In the genomic region with DNA sequence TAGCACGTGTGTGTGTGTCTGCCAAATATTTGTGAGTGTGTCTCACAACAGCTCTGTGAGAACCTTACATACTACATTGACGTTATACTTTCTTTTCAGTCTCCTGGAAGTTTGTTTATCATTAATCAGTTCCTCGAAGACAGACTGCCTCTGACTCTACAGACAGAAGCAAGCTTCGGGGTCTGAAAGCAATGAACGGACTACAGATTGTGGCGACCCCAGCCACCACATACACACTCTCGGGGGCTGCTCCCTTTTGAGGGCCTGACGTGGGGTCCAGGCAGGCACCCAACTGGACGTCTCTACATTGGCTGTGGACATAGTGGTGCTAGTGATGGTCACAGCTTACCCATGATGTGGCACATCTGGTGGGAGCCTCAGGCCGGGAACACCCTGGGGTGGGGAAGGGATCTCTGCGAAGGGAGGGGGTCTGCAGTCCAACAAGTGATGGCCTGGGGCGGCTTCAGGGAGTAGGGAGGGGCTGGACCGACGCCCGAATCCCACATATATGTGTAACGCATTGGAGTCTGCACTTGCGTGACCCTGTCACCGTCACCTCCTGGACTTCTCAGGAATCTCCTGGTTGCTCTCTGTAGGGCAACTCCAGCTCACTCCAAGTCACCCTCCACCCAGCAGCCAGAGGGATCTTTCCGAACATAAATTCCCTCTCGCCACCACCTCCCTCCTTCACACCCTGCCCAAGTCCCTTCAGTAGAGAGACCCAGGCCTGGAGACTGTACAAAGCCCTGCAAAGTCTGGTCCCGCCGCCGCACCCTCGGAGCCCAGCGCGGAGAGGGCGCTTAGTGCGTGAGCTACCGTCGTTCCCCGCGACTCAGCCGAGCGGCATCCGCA, we compare ENCODE assay signal across 8 cellular contexts. TPM values are rescaled to one million over a fixed set of nuclear protein-coding genes. Genes with fewer than 3 reads are reported as not detected.
DNase-seq lines count a peak whose midpoint lies in the region; ATAC-seq, FAIRE-seq and TF ChIP-seq lines count a peak whose summit lies in the region.

No MANE protein-coding gene starts in this region.

- no peak overlapping the region; the same call in 1 of the 2 replicates for H3K9ac ChIP-seq in HUES48 (ENCODE audit: low read depth, low read length)
- peak overlapping the region; percentile 60 for H3K9ac ChIP-seq in astrocyte (ENCODE audit: low read length)
- H3K9ac ChIP-seq in kidney (ENCODE audit: low read length in 2 of 2): peak overlapping the region in 1 of 2 donors; percentile 47

- H3K27ac ChIP-seq in HUES48 (ENCODE audit: low read depth, low read length) (no peak overlapping the region), astrocyte (ENCODE audit: low read depth, low read length) (no peak overlapping the region), kidney (ENCODE audit: low read depth in 2 of 2, low read length in 2 of 2) (no peak overlapping the region)

- H2AFZ ChIP-seq in astrocyte (ENCODE audit: low read depth, low read length): peak overlapping the region; percentile 91

- no peaks in the 10 kb centered on the region for H3K4me1 Mint-ChIP-seq in astrocyte (ENCODE audit: low read depth, unreplicated experiment)
- H3K4me1 Mint-ChIP-seq in stimulated activated naive CD8-positive, alpha-beta T cell treated with anti-CD3 and anti-CD28 coated beads, Interleukin-15, amount 100 ng/mL, for 72 hours: peaks cover 14% of the 10 kb centered on the region

- no peaks in the 10 kb centered on the region for H4K20me1 ChIP-seq in astrocyte (ENCODE audit: insufficient read depth, low read length)

- no peak for DNase-seq in astrocyte (ENCODE audit: low read depth)
- DNase-seq in kidney: peak; percentile 72
- no peak for DNase-seq in stimulated activated naive CD8-positive, alpha-beta T cell treated with anti-CD3 and anti-CD28 coated beads, Interleukin-15, amount 100 ng/mL, for 72 hours
- DNase-seq in germinal center (ENCODE audit: low spot score): no peak
- no peak for DNase-seq in iPS-NIHi7 (ENCODE audit: extremely low spot score)
- DNase-seq in SKM-1 treated with dmso at 0.1 percent for 144 hours (lab: John Stamatoyannopoulos, UW; ENCODE audit: unreplicated experiment): no peak
- DNase-seq in activated CD8-positive, alpha-beta memory T cell treated with anti-CD3 and anti-CD28 coated beads, Interleukin-2, amount 50 U/mL, for 4 hours: no peak

- no peaks in the 10 kb centered on the region for H3K9me3 Mint-ChIP-seq in astrocyte (ENCODE audit: unreplicated experiment)
- H3K9me3 Mint-ChIP-seq in stimulated activated naive CD8-positive, alpha-beta T cell treated with anti-CD3 and anti-CD28 coated beads, Interleukin-15, amount 100 ng/mL, for 72 hours: peaks cover 12 to 13% of the 10 kb centered on the region in 2 donors

- H3K4me3 Mint-ChIP-seq in astrocyte (ENCODE audit: unreplicated experiment): peak overlapping the region; percentile 84
- H3K4me3 Mint-ChIP-seq in stimulated activated naive CD8-positive, alpha-beta T cell treated with anti-CD3 and anti-CD28 coated beads, Interleukin-15, amount 100 ng/mL, for 72 hours: peak overlapping the region; percentile 74 to 83

- no peaks in the 10 kb centered on the region for H3K9me3 ChIP-seq in HUES48 (ENCODE audit: control insufficient read depth, insufficient read depth, low read length)
- H3K9me3 ChIP-seq in astrocyte (ENCODE audit: insufficient read depth, low read depth, low read length): no peaks in the 10 kb centered on the region
- H3K9me3 ChIP-seq in kidney (ENCODE audit: control insufficient read depth in 1 of 2, low read length in 2 of 2): no peaks in the 10 kb centered on the region

- no peaks in the 10 kb centered on the region for H3K79me2 ChIP-seq in astrocyte (ENCODE audit: insufficient read depth, low read length)

- H3K36me3 Mint-ChIP-seq in astrocyte (ENCODE audit: low read depth, unreplicated experiment): no peaks in the 10 kb centered on the region

- H3K36me3 ChIP-seq in HUES48 (ENCODE audit: control insufficient read depth, insufficient read depth, low read length): no peaks in the 10 kb centered on the region
- no peaks in the 10 kb centered on the region for H3K36me3 ChIP-seq in astrocyte (ENCODE audit: insufficient read depth, low read length)
- H3K36me3 ChIP-seq in kidney (ENCODE audit: control insufficient read depth in 1 of 2, insufficient read depth in 2 of 2, low read length in 2 of 2): no peaks in the 10 kb centered on the region

- ATAC-seq in stimulated activated naive CD8-positive, alpha-beta T cell treated with anti-CD3 and anti-CD28 coated beads, Interleukin-15, amount 100 ng/mL, for 72 hours: no peak

- no peak overlapping the region for H3K27ac Mint-ChIP-seq in astrocyte (ENCODE audit: unreplicated experiment)
- no peak overlapping the region for H3K27ac Mint-ChIP-seq in stimulated activated naive CD8-positive, alpha-beta T cell treated with anti-CD3 and anti-CD28 coated beads, Interleukin-15, amount 100 ng/mL, for 72 hours

- FAIRE-seq in astrocyte (lab: Jason Lieb, UNC): no peak
- FAIRE-seq in kidney (lab: Jason Lieb, UNC): no peak

- no peak for TF ChIP-seq CTCF in astrocyte (IDR thresholded peaks at IDR 0.05; ENCODE audit: insufficient read depth, low read depth, low read length)
- no peak for TF ChIP-seq CTCF in kidney (IDR thresholded peaks at IDR 0.05; ENCODE audit: borderline replicate concordance, extremely low read depth, insufficient read depth)

- H3K27me3 ChIP-seq in HUES48 (ENCODE audit: control insufficient read depth, insufficient read depth, low read length): peaks cover 62% of the 10 kb centered on the region
- H3K27me3 ChIP-seq in astrocyte (ENCODE audit: insufficient read depth, low read length): peaks cover 30% of the 10 kb centered on the region

- peaks cover 62% of the 10 kb centered on the region for H3K27me3 Mint-ChIP-seq in astrocyte (ENCODE audit: low read depth, unreplicated experiment)
- peaks cover 98% of the 10 kb centered on the region for H3K27me3 Mint-ChIP-seq in stimulated activated naive CD8-positive, alpha-beta T cell treated with anti-CD3 and anti-CD28 coated beads, Interleukin-15, amount 100 ng/mL, for 72 hours

- H3K4me2 ChIP-seq in astrocyte (ENCODE audit: low read length): peak overlapping the region; percentile 92

- intact Hi-C loops in kidney (cut with DNase I): no loop called here

- H3K4me1 ChIP-seq in HUES48 (ENCODE audit: control insufficient read depth, insufficient read depth, low read length) (peaks cover 3% of the 10 kb centered on the region; the same call in 1 of the 2 replicates), astrocyte (ENCODE audit: insufficient read depth, low read length) (no peaks in the 10 kb centered on the region), kidney (ENCODE audit: control insufficient read depth in 1 of 2, insufficient read depth in 1 of 2, low read depth in 1 of 2, low read length in 2 of 2) (peaks cover 0 to 16% of the 10 kb centered on the region in 2 donors)

- peak overlapping the region; percentile 62 for H3K4me3 ChIP-seq in HUES48 (ENCODE audit: low read depth, low read length)
- H3K4me3 ChIP-seq in astrocyte (ENCODE audit: insufficient read depth, low read depth, low read length): peak overlapping the region; percentile 53
- peak overlapping the region; percentile 28 to 60 for H3K4me3 ChIP-seq in kidney (ENCODE audit: low read length in 2 of 2)

RNA-seq across cellular contexts. Expression of a gene that starts 30.4 kb away (rescaled TPM):
- total RNA-seq in astrocyte (0.55 and 1.1 TPM in 2 replicates), kidney (32.9 TPM)
- 0.65 TPM for polyA plus RNA-seq in kidney (ENCODE audit: insufficient read depth, low read depth, low replicate concordance)

RNA-seq across cellular contexts. Expression of a gene that starts 42.5 kb away (rescaled TPM):
- total RNA-seq in astrocyte (20.9 and 22.5 TPM in 2 replicates), kidney (48.2 TPM)
- 78.1 TPM for polyA plus RNA-seq in kidney (ENCODE audit: insufficient read depth, low read depth, low replicate concordance)

Comparison
In these comparisons a context has a peak if more than half of its experiments do, and no peak if none do; other contexts are left out.
1. RNA of a gene that starts 30.4 kb away (total RNA-seq): 32.9 TPM in kidney (single experiment); 0.55 to 1.1 TPM in astrocyte; every median in the first group is over 10 times any median in the second.
2. Peak in every context shown above with its lines, with median percentiles within 50 percentile points of each other: H3K4me3 ChIP-seq.